Comparison of ENCODE assay signal across 8 cellular contexts in genomic region chr2:218291318-218291933, GRCh38. TPM values are rescaled to one million over a fixed set of nuclear protein-coding genes. Genes with fewer than 3 reads are reported as not detected.
DNase-seq lines count a peak whose midpoint lies in the region; ATAC-seq and TF ChIP-seq lines count a peak whose summit lies in the region.

No MANE protein-coding gene starts in this region.

- H3K36me3 Mint-ChIP-seq in activated B cell treated with CpG ODN at 0.5 μM for 24 hours (ENCODE audit: low read depth) = no peaks in the 10 kb centered on the region

- peak overlapping the region; percentile 83 for H3K4me3 Mint-ChIP-seq in activated B cell treated with CpG ODN at 0.5 μM for 24 hours

- peak; percentile 55 for DNase-seq in GM23248
- DNase-seq in activated B cell treated with CpG ODN at 0.5 μM for 24 hours = no peak
- no peak for DNase-seq in prostate gland (ENCODE audit: low spot score)
- DNase-seq in NCI-H2029 treated with DMSO at 0.1 percent for 48 hours (lab: John Stamatoyannopoulos, UW) = no peak
- no peak for DNase-seq in LoVo (ENCODE audit: low spot score)
- DNase-seq in NCI-H1436 (lab: John Stamatoyannopoulos, UW) = no peak

- no peaks in the 10 kb centered on the region for H4K20me1 ChIP-seq in GM23248 (ENCODE audit: insufficient read depth)

- TF ChIP-seq POLR2A in gastroesophageal sphincter (IDR thresholded peaks at IDR 0.05) (no peak), prostate gland (IDR thresholded peaks at IDR 0.05) (no peak)

- H3K27ac ChIP-seq in GM23248 = peak overlapping the region; percentile 81
- H3K27ac ChIP-seq in gastroesophageal sphincter = peak overlapping the region; percentile 92 to 99 (median 95)
- H3K27ac ChIP-seq in prostate gland = peak overlapping the region; percentile 94 to 96

- CTCF ChIA-PET in activated B cell treated with CpG ODN at 0.5 μM for 24 hours (lab: Charles Lee) = interaction anchor here (1.1 to 11.6 kb wide), 8 partner anchors 9 to 110 kb away, joined by 3 to 138 read pairs (median 5); partner anchors contain the start of genes AAMP, CATIP and PNKD

- TF ChIP-seq CTCF in activated B cell treated with CpG ODN at 0.5 μM for 24 hours (IDR thresholded peaks at IDR 0.05) (no peak), gastroesophageal sphincter (IDR thresholded peaks at IDR 0.05) (no peak), prostate gland (IDR thresholded peaks at IDR 0.05) (no peak)

- no peaks in the 10 kb centered on the region for H3K9me3 Mint-ChIP-seq in activated B cell treated with CpG ODN at 0.5 μM for 24 hours

- H3K79me2 ChIP-seq in GM23248 (ENCODE audit: insufficient read depth) = peaks cover 56% of the 10 kb centered on the region

- peaks cover 33% of the 10 kb centered on the region for H3K4me1 ChIP-seq in GM23248 (ENCODE audit: insufficient read depth)
- peaks cover 11 to 80% (median 40%) of the 10 kb centered on the region in 3 donors for H3K4me1 ChIP-seq in gastroesophageal sphincter
- peaks cover 39% of the 10 kb centered on the region for H3K4me1 ChIP-seq in prostate gland (replicated peaks)

- H3K4me2 ChIP-seq in GM23248 (ENCODE audit: unreplicated experiment) = peak overlapping the region; percentile 92

- H3K9me3 ChIP-seq in GM23248 (ENCODE audit: low read depth) (no peaks in the 10 kb centered on the region), gastroesophageal sphincter (no peaks in the 10 kb centered on the region), prostate gland (no peaks in the 10 kb centered on the region)

- H3K4me3 ChIP-seq in GM23248 (peak overlapping the region; percentile 89), gastroesophageal sphincter (peak overlapping the region; percentile 92 to 99), prostate gland (peak overlapping the region; percentile 75 to 79)

- H3K9me2 ChIP-seq in GM23248 (ENCODE audit: insufficient read depth) = no peaks in the 10 kb centered on the region

- POLR2A ChIA-PET in activated B cell treated with CpG ODN at 0.5 μM for 24 hours (lab: Charles Lee) = interaction anchor here (0.8 to 7.2 kb wide), 17 partner anchors 18 to 1096 kb away, joined by 3 to 97 read pairs (median 5); partner anchors contain the start of genes AAMP, ARPC2, CTDSP1 and DNPEP

- intact Hi-C loops in activated B cell treated with CpG ODN at 0.5 μM for 24 hours (cut with micrococcal nuclease) (loop anchor here (1.0 to 5.0 kb wide), 7 partner anchors 19 to 606 kb away; partner anchors contain the start of genes ARPC2 and TTLL4), prostate gland (cut with DNase I) (loop anchor here (5.0 to 10.0 kb wide), 2 partner anchors 173 to 366 kb away; partner anchors contain the start of genes BCS1L and ZNF142)

- peak overlapping the region; percentile 93 for H3K9ac ChIP-seq in GM23248

- H3K36me3 ChIP-seq in GM23248 (ENCODE audit: low read depth) (no peaks in the 10 kb centered on the region), gastroesophageal sphincter (no peaks in the 10 kb centered on the region), prostate gland (no peaks in the 10 kb centered on the region)

- H3K27me3 ChIP-seq in GM23248 (replicated peaks; ENCODE audit: insufficient read depth) (no peaks in the 10 kb centered on the region), gastroesophageal sphincter (no peaks in the 10 kb centered on the region), prostate gland (replicated peaks; ENCODE audit: insufficient read depth) (no peaks in the 10 kb centered on the region)

- peak overlapping the region; percentile 92 for H3K27ac Mint-ChIP-seq in activated B cell treated with CpG ODN at 0.5 μM for 24 hours

- 28% methylated on average over 7 to 8 of the region's 8 CpGs for WGBS in GM23248 (ENCODE audit: low coverage in 1 of 2, low lambda C conversion rate in 2 of 2, missing lambda C conversion rate in 2 of 2), 2 experiments
- WGBS in gastroesophageal sphincter (ENCODE audit: low coverage in 1 of 2), 2 donors = 20 to 27% methylated on average over 2 to 7 of the region's 8 CpGs
- WGBS in prostate gland = 63% methylated on average over 8 of the region's 8 CpGs

- ATAC-seq in activated B cell treated with CpG ODN at 0.5 μM for 24 hours (ENCODE audit: low read depth) = no peak
- no peak for ATAC-seq in gastroesophageal sphincter
- ATAC-seq in GM19023 (IDR thresholded peaks at IDR 0.05; ENCODE audit: unreplicated experiment) = no peak

- H3K27me3 Mint-ChIP-seq in activated B cell treated with CpG ODN at 0.5 μM for 24 hours = no peaks in the 10 kb centered on the region

- H3K4me1 Mint-ChIP-seq in activated B cell treated with CpG ODN at 0.5 μM for 24 hours = peaks cover 82% of the 10 kb centered on the region

- no peak for TF ChIP-seq EP300 in gastroesophageal sphincter (IDR thresholded peaks at IDR 0.05)

- peak overlapping the region; percentile 95 for H2AFZ ChIP-seq in GM23248

- H3F3A ChIP-seq in GM23248 (ENCODE audit: insufficient read depth) = peaks cover 27% of the 10 kb centered on the region

- in situ Hi-C loops in GM23248 (cut with MboI) = no loop called here

RNA-seq across cellular contexts. Expression of gene TMBIM1, which starts 0.9 kb away (rescaled TPM):
- total RNA-seq in GM23248 (2014; rRNA removed; shearing (Covaris generic)) = 178 and 214 TPM in 2 replicates
- polyA plus RNA-seq in GM23248 (2016; fragmentation: Nextera tagmentation; extraction: Ambion mirVana) = 164 and 166 TPM in 2 replicates
- 40.7 and 45.0 TPM in 2 replicates for total RNA-seq in activated B cell treated with CpG ODN at 0.5 μM for 24 hours
- total RNA-seq in gastroesophageal sphincter = 100 to 1,000 TPM; 152 to 245 (median 191) TPM
- total RNA-seq in prostate gland = 100 to 1,000 TPM; 139 to 193 TPM

RNA-seq across cellular contexts. Expression of gene PNKD, which starts 21.1 kb away (rescaled TPM):
- 22.8 and 28.6 TPM in 2 replicates for total RNA-seq in GM23248 (2014; rRNA removed; shearing (Covaris generic))
- polyA plus RNA-seq in GM23248 (2016; fragmentation: Nextera tagmentation; extraction: Ambion mirVana) = 79.3 and 82.7 TPM in 2 replicates
- total RNA-seq in activated B cell treated with CpG ODN at 0.5 μM for 24 hours (21.0 and 23.7 TPM in 2 replicates), gastroesophageal sphincter (10 to 100 TPM; 48.6 to 60.2 (median 56.9) TPM), prostate gland (100 to 1,000 TPM; 103 to 145 TPM)

RNA-seq across cellular contexts. Expression of gene AAMP, which starts 21.5 kb away (rescaled TPM):
- total RNA-seq in GM23248 (2014; rRNA removed; shearing (Covaris generic)) = 117 and 191 TPM in 2 replicates
- 112 and 114 TPM in 2 replicates for polyA plus RNA-seq in GM23248 (2016; fragmentation: Nextera tagmentation; extraction: Ambion mirVana)
- total RNA-seq in activated B cell treated with CpG ODN at 0.5 μM for 24 hours (63.4 and 63.6 TPM in 2 replicates), gastroesophageal sphincter (100 to 1,000 TPM in 3 of 4 donors, 10 to 100 TPM in 1; 97.8 to 163 (median 131) TPM), prostate gland (100 to 1,000 TPM; 217 to 237 TPM)

RNA-seq across cellular contexts. Expression of gene GPBAR1, which starts 30.6 kb away (rescaled TPM):
- not detected in 2 replicates for total RNA-seq in GM23248 (2014; rRNA removed; shearing (Covaris generic))
- polyA plus RNA-seq in GM23248 (2016; fragmentation: Nextera tagmentation; extraction: Ambion mirVana) = 0.14 TPM in 1 of 2 replicates, not detected in the other
- total RNA-seq in activated B cell treated with CpG ODN at 0.5 μM for 24 hours = 0.67 and 0.81 TPM in 2 replicates
- 1 to 10 TPM in 2 of 4 donors, under 1 TPM in 2; 0.31 to 4.0 (median 1.4) TPM for total RNA-seq in gastroesophageal sphincter
- total RNA-seq in prostate gland = under 1 TPM in 1 of 2 donors, not detected in 1; 0.91 TPM
